8 cellular contexts compared by ENCODE assay signal in genomic region chr19:41321600-41322270, GRCh38. TPM values are rescaled to one million over a fixed set of nuclear protein-coding genes. Genes with fewer than 3 reads are reported as not detected.
DNase-seq lines count a peak whose midpoint lies in the region; ATAC-seq, FAIRE-seq and TF ChIP-seq lines count a peak whose summit lies in the region.

No MANE protein-coding gene starts in this region.

- H4K20me1 ChIP-seq in SU-DHL-6 (ENCODE audit: low read depth, low read length) (no peaks in the 10 kb centered on the region), fibroblast of lung (ENCODE audit: control insufficient read depth, extremely low read depth, insufficient read depth, low read length) (no peaks in the 10 kb centered on the region)

- peak in 3 of 4 donors; percentile 11 to 17 (median 15) for ATAC-seq in pancreas

- H3F3A ChIP-seq in SU-DHL-6 (ENCODE audit: insufficient read depth): peaks cover 10% of the 10 kb centered on the region

- H3K79me2 ChIP-seq in ACC112 (ENCODE audit: control insufficient read depth, insufficient read depth, low read length, unreplicated experiment): no peaks in the 10 kb centered on the region
- no peaks in the 10 kb centered on the region for H3K79me2 ChIP-seq in SU-DHL-6 (ENCODE audit: insufficient read depth, low read length)
- H3K79me2 ChIP-seq in fibroblast of lung (ENCODE audit: control insufficient read depth, insufficient read depth, low read length): no peaks in the 10 kb centered on the region

- H3K27ac ChIP-seq in ACC112 (ENCODE audit: low read depth, low read length) (peak overlapping the region; percentile 100), SU-DHL-6 (ENCODE audit: low read depth, low read length) (no peak overlapping the region), fibroblast of lung (ENCODE audit: insufficient read depth, low read length) (peak overlapping the region; percentile 97), pancreas (no peak overlapping the region)

- intact Hi-C loops in pancreas (cut with DNase I): no loop called here
- intact Hi-C loops in activated T-helper 1 cell treated with anti-CD3 and anti-CD28 coated beads, Interleukin-12 subunit alpha, Interleukin-12 subunit beta, Interleukin-2, Interleukin-4 antibody, amounts not matched to agents 30 ng/mL and 10 ng/mL and 1 ng/mL, durations not matched to agents 14 hours and 24 hours and 36 hours (cut with micrococcal nuclease): no loop called here

- TF ChIP-seq CTCF in SU-DHL-6 (IDR thresholded peaks at IDR 0.05; ENCODE audit: insufficient read depth, low read length, poor library complexity, severe bottlenecking) (peak; percentile 20), fibroblast of lung (conservative IDR thresholded peaks at IDR 0.05 in 1 of 2, IDR thresholded peaks at IDR 0.05 in 1 of 2; ENCODE audit: low read depth in 1 of 2, low read length in 2 of 2) (peak; percentile 76 to 81), pancreas (IDR thresholded peaks at IDR 0.05) (peak; percentile 16 to 34 (median 28))

- DNase-seq in GM12891 (ENCODE audit: insufficient read length, low spot score) (no peak), fibroblast of lung (ENCODE audit: low read depth in 2 of 2) (peak; percentile 73 to 86), pancreas (no peak), mesenteric fat pad (ENCODE audit: low spot score) (no peak), G401 (ENCODE audit: low spot score) (no peak)
- DNase-seq in activated T-helper 1 cell treated with anti-CD3 and anti-CD28 coated beads, Interleukin-12 subunit alpha, Interleukin-12 subunit beta, Interleukin-2, Interleukin-4 antibody, amounts not matched to agents 30 ng/mL and 10 ng/mL and 1 ng/mL, durations not matched to agents 14 hours and 24 hours and 36 hours (ENCODE audit: low spot score): no peak

- TF ChIP-seq POLR2A in GM12891 (IDR thresholded peaks at IDR 0.05; ENCODE audit: low read depth, low read length): 0 out of 2 replicates have a peak, but pooled peaks have one; percentile 2

- H3K4me3 ChIP-seq in ACC112 (ENCODE audit: low read depth, low read length) (no peak overlapping the region), SU-DHL-6 (ENCODE audit: insufficient read depth, low read length, poor library complexity, severe bottlenecking) (no peak overlapping the region), fibroblast of lung (replicated peaks in 1 of 4; ENCODE audit: control extremely low read depth in 1 of 4, insufficient read depth in 1 of 4, low read depth in 3 of 4, low read length in 4 of 4) (no peak overlapping the region), pancreas (no peak overlapping the region)

- H3K36me3 ChIP-seq in ACC112 (ENCODE audit: insufficient read depth, low read length): peaks cover 6% of the 10 kb centered on the region; the same call in 1 of the 2 replicates
- peaks cover 3% of the 10 kb centered on the region; the same call in 1 of the 2 replicates for H3K36me3 ChIP-seq in SU-DHL-6 (ENCODE audit: low read length)
- H3K36me3 ChIP-seq in fibroblast of lung (ENCODE audit: control insufficient read depth, insufficient read depth, low read length): peaks cover 14% of the 10 kb centered on the region
- peaks cover 0 to 18% (median 8%) of the 10 kb centered on the region in 3 donors for H3K36me3 ChIP-seq in pancreas

- in situ Hi-C loops in G401 (cut with HindIII; ENCODE audit: low sequenced_read_pairs): no loop called here

- WGBS in pancreas, 2 donors: 63 to 71% methylated on average over 10 of the region's 10 CpGs

- peaks cover 47% of the 10 kb centered on the region for H3K36me3 Mint-ChIP-seq in activated T-helper 1 cell treated with anti-CD3 and anti-CD28 coated beads, Interleukin-12 subunit alpha, Interleukin-12 subunit beta, Interleukin-2, Interleukin-4 antibody, amounts not matched to agents 30 ng/mL and 10 ng/mL and 1 ng/mL, durations not matched to agents 14 hours and 24 hours and 36 hours (ENCODE audit: low read depth)

- H3K9me2 ChIP-seq in SU-DHL-6 (replicated peaks; ENCODE audit: insufficient read depth, low read length): no peaks in the 10 kb centered on the region

- FAIRE-seq in GM12891 (lab: Jason Lieb, UNC) (no peak), pancreas (lab: Jason Lieb, UNC) (no peak)

- H3K4me2 ChIP-seq in SU-DHL-6 (ENCODE audit: low read depth, low read length, poor library complexity, severe bottlenecking): no peak overlapping the region
- H3K4me2 ChIP-seq in fibroblast of lung (ENCODE audit: extremely low read depth, insufficient read depth, low read length): no peak overlapping the region

- no peak overlapping the region for H3K9ac ChIP-seq in SU-DHL-6 (ENCODE audit: low read length)
- H3K9ac ChIP-seq in fibroblast of lung (ENCODE audit: insufficient read depth, low read length): no peak overlapping the region

- no peak overlapping the region for H3K27ac Mint-ChIP-seq in activated T-helper 1 cell treated with anti-CD3 and anti-CD28 coated beads, Interleukin-12 subunit alpha, Interleukin-12 subunit beta, Interleukin-2, Interleukin-4 antibody, amounts not matched to agents 30 ng/mL and 10 ng/mL and 1 ng/mL, durations not matched to agents 14 hours and 24 hours and 36 hours

- H3K27me3 ChIP-seq in ACC112 (ENCODE audit: insufficient read depth, low read length) (no peaks in the 10 kb centered on the region), SU-DHL-6 (ENCODE audit: low read length) (no peaks in the 10 kb centered on the region), fibroblast of lung (ENCODE audit: control insufficient read depth, insufficient read depth, low read length) (no peaks in the 10 kb centered on the region), pancreas (no peaks in the 10 kb centered on the region)

- no peaks in the 10 kb centered on the region for H3K9me3 Mint-ChIP-seq in activated T-helper 1 cell treated with anti-CD3 and anti-CD28 coated beads, Interleukin-12 subunit alpha, Interleukin-12 subunit beta, Interleukin-2, Interleukin-4 antibody, amounts not matched to agents 30 ng/mL and 10 ng/mL and 1 ng/mL, durations not matched to agents 14 hours and 24 hours and 36 hours

- H3K4me1 ChIP-seq in ACC112 (ENCODE audit: control insufficient read depth, insufficient read depth, low read length, unreplicated experiment): peaks cover 50% of the 10 kb centered on the region
- peaks cover 50% of the 10 kb centered on the region for H3K4me1 ChIP-seq in fibroblast of lung (ENCODE audit: control insufficient read depth, extremely low read depth, insufficient read depth, low read length)
- peaks cover 0 to 17% (median 0%) of the 10 kb centered on the region in 3 donors for H3K4me1 ChIP-seq in pancreas

- H3K27me3 Mint-ChIP-seq in activated T-helper 1 cell treated with anti-CD3 and anti-CD28 coated beads, Interleukin-12 subunit alpha, Interleukin-12 subunit beta, Interleukin-2, Interleukin-4 antibody, amounts not matched to agents 30 ng/mL and 10 ng/mL and 1 ng/mL, durations not matched to agents 14 hours and 24 hours and 36 hours (ENCODE audit: insufficient read depth): no peaks in the 10 kb centered on the region

- H2AFZ ChIP-seq in ACC112 (ENCODE audit: low read length, unreplicated experiment) (no peak overlapping the region), SU-DHL-6 (ENCODE audit: low read depth, low read length, severe bottlenecking) (no peak overlapping the region), fibroblast of lung (ENCODE audit: low read length) (no peak overlapping the region)

- no peak overlapping the region for H3K4me3 Mint-ChIP-seq in activated T-helper 1 cell treated with anti-CD3 and anti-CD28 coated beads, Interleukin-12 subunit alpha, Interleukin-12 subunit beta, Interleukin-2, Interleukin-4 antibody, amounts not matched to agents 30 ng/mL and 10 ng/mL and 1 ng/mL, durations not matched to agents 14 hours and 24 hours and 36 hours

- H3K9me3 ChIP-seq in SU-DHL-6 (ENCODE audit: insufficient read depth, low read length) (no peaks in the 10 kb centered on the region), fibroblast of lung (ENCODE audit: control insufficient read depth, insufficient read depth, low read depth, low read length) (no peaks in the 10 kb centered on the region), pancreas (no peaks in the 10 kb centered on the region)

- H3K4me1 Mint-ChIP-seq in activated T-helper 1 cell treated with anti-CD3 and anti-CD28 coated beads, Interleukin-12 subunit alpha, Interleukin-12 subunit beta, Interleukin-2, Interleukin-4 antibody, amounts not matched to agents 30 ng/mL and 10 ng/mL and 1 ng/mL, durations not matched to agents 14 hours and 24 hours and 36 hours (ENCODE audit: low read depth): peaks cover 24% of the 10 kb centered on the region

RNA-seq across cellular contexts. Expression of gene CCDC97, which starts 11.8 kb away (rescaled TPM):
- polyA plus RNA-seq in GM12891 (2012; ENCODE audit: low read depth, missing spikeins): 23.5 TPM
- 5.9 and 7.8 TPM in 2 replicates for total RNA-seq in fibroblast of lung
- 6.3 and 9.9 TPM in 2 replicates for polyA plus RNA-seq in fibroblast of lung
- polyA plus RNA-seq in fibroblast of lung (2012): 14.8 and 18.5 TPM in 2 replicates
- 23.9 and 35.2 TPM in 2 replicates for polyA minus RNA-seq in fibroblast of lung (ENCODE audit: low replicate concordance)
- 10 to 100 TPM in 5 of 6 donors, 1 to 10 TPM in 1; 9.4 to 19.2 (median 13.1) TPM for total RNA-seq in pancreas
- 10 to 100 TPM; 11.3 to 12.4 TPM for polyA plus RNA-seq in pancreas
- 20.5 TPM for total RNA-seq in mesenteric fat pad
- total RNA-seq in activated T-helper 1 cell treated with anti-CD3 and anti-CD28 coated beads, Interleukin-12 subunit alpha, Interleukin-12 subunit beta, Interleukin-2, Interleukin-4 antibody, amounts not matched to agents 30 ng/mL and 10 ng/mL and 1 ng/mL, durations not matched to agents 14 hours and 24 hours and 36 hours: 35.3 and 36.1 TPM in 2 replicates
- 9.3 and 12.3 TPM in 2 replicates for total RNA-seq in G401 (2014; rRNA removed; shearing (Covaris generic))

RNA-seq across cellular contexts. Expression of gene TGFB1, which starts 32.0 kb away (rescaled TPM):
- 61.9 TPM for polyA plus RNA-seq in GM12891 (2012; ENCODE audit: low read depth, missing spikeins)
- total RNA-seq in fibroblast of lung: 6.7 and 14.4 TPM in 2 replicates
- 4.2 and 6.6 TPM in 2 replicates for polyA plus RNA-seq in fibroblast of lung
- 40.5 and 59.2 TPM in 2 replicates for polyA plus RNA-seq in fibroblast of lung (2012)
- 43.0 and 58.8 TPM in 2 replicates for polyA minus RNA-seq in fibroblast of lung (ENCODE audit: low replicate concordance)
- total RNA-seq in pancreas: 10 to 100 TPM in 2 of 6 donors, 1 to 10 TPM in 4; 3.3 to 32.3 (median 6.9) TPM
- 1 to 10 TPM; 4.0 to 6.0 TPM for polyA plus RNA-seq in pancreas
- 54.3 TPM for total RNA-seq in mesenteric fat pad
- total RNA-seq in activated T-helper 1 cell treated with anti-CD3 and anti-CD28 coated beads, Interleukin-12 subunit alpha, Interleukin-12 subunit beta, Interleukin-2, Interleukin-4 antibody, amounts not matched to agents 30 ng/mL and 10 ng/mL and 1 ng/mL, durations not matched to agents 14 hours and 24 hours and 36 hours: 108 and 112 TPM in 2 replicates
- total RNA-seq in G401 (2014; rRNA removed; shearing (Covaris generic)): 5.7 and 10.1 TPM in 2 replicates

RNA-seq across cellular contexts. Expression of gene B9D2, which starts 42.2 kb away (rescaled TPM):
- polyA plus RNA-seq in GM12891 (2012; ENCODE audit: low read depth, missing spikeins): 8.1 TPM
- total RNA-seq in fibroblast of lung (4.1 and 5.3 TPM in 2 replicates), pancreas (1 to 10 TPM; 1.5 to 5.7 (median 2.2) TPM), mesenteric fat pad (3.5 TPM)
- polyA plus RNA-seq in fibroblast of lung (2.3 and 3.3 TPM in 2 replicates), pancreas (1 to 10 TPM; 4.5 to 7.5 TPM)
- 6.4 and 7.6 TPM in 2 replicates for polyA plus RNA-seq in fibroblast of lung (2012)
- 0.82 and 9.1 TPM in 2 replicates for polyA minus RNA-seq in fibroblast of lung (ENCODE audit: low replicate concordance)
- 4.4 and 4.5 TPM in 2 replicates for total RNA-seq in activated T-helper 1 cell treated with anti-CD3 and anti-CD28 coated beads, Interleukin-12 subunit alpha, Interleukin-12 subunit beta, Interleukin-2, Interleukin-4 antibody, amounts not matched to agents 30 ng/mL and 10 ng/mL and 1 ng/mL, durations not matched to agents 14 hours and 24 hours and 36 hours
- 11.1 and 18.4 TPM in 2 replicates for total RNA-seq in G401 (2014; rRNA removed; shearing (Covaris generic))

RNA-seq across cellular contexts. Expression of gene TMEM91, which starts 54.6 kb away (rescaled TPM):
- 7.1 TPM for polyA plus RNA-seq in GM12891 (2012; ENCODE audit: low read depth, missing spikeins)
- total RNA-seq in fibroblast of lung (9.7 and 10.8 TPM in 2 replicates), pancreas (1 to 10 TPM; 3.8 to 5.9 (median 4.8) TPM), mesenteric fat pad (10.0 TPM)
- polyA plus RNA-seq in fibroblast of lung (1.4 and 3.7 TPM in 2 replicates), pancreas (10 to 100 TPM; 24.8 to 33.0 TPM)
- polyA plus RNA-seq in fibroblast of lung (2012): 3.3 and 6.1 TPM in 2 replicates
- polyA minus RNA-seq in fibroblast of lung (ENCODE audit: low replicate concordance): 6.4 and 11.5 TPM in 2 replicates
- total RNA-seq in activated T-helper 1 cell treated with anti-CD3 and anti-CD28 coated beads, Interleukin-12 subunit alpha, Interleukin-12 subunit beta, Interleukin-2, Interleukin-4 antibody, amounts not matched to agents 30 ng/mL and 10 ng/mL and 1 ng/mL, durations not matched to agents 14 hours and 24 hours and 36 hours: 2.8 and 2.9 TPM in 2 replicates
- 0.25 and 1.2 TPM in 2 replicates for total RNA-seq in G401 (2014; rRNA removed; shearing (Covaris generic))

RNA-seq across cellular contexts. Expression of gene HNRNPUL1, which starts 57.6 kb away (rescaled TPM):
- 117 TPM for polyA plus RNA-seq in GM12891 (2012; ENCODE audit: low read depth, missing spikeins)
- total RNA-seq in fibroblast of lung (47.3 and 58.1 TPM in 2 replicates), pancreas (100 to 1,000 TPM in 1 of 6 donors, 10 to 100 TPM in 5; 74.0 to 101 (median 83.8) TPM), mesenteric fat pad (143 TPM)
- polyA plus RNA-seq in fibroblast of lung (36.4 and 60.4 TPM in 2 replicates), pancreas (10 to 100 TPM; 49.2 to 63.1 TPM)
- 121 and 163 TPM in 2 replicates for polyA plus RNA-seq in fibroblast of lung (2012)
- polyA minus RNA-seq in fibroblast of lung (ENCODE audit: low replicate concordance): 123 and 228 TPM in 2 replicates
- 254 and 264 TPM in 2 replicates for total RNA-seq in activated T-helper 1 cell treated with anti-CD3 and anti-CD28 coated beads, Interleukin-12 subunit alpha, Interleukin-12 subunit beta, Interleukin-2, Interleukin-4 antibody, amounts not matched to agents 30 ng/mL and 10 ng/mL and 1 ng/mL, durations not matched to agents 14 hours and 24 hours and 36 hours
- total RNA-seq in G401 (2014; rRNA removed; shearing (Covaris generic)): 85.0 and 116 TPM in 2 replicates

Comparison
In these comparisons a context has a peak if more than half of its experiments do, and no peak if none do; other contexts are left out.
1. H3K27ac ChIP-seq: peak in ACC112 (single experiment) and fibroblast of lung (single experiment); none in SU-DHL-6 (single experiment) and pancreas (0 of 4).
2. DNase-seq: peak in fibroblast of lung (2 of 2); none in GM12891 (single experiment), pancreas (0 of 6), mesenteric fat pad (single experiment), activated T-helper 1 cell treated with anti-CD3 and anti-CD28 coated beads, Interleukin-12 subunit alpha, Interleukin-12 subunit beta, Interleukin-2, Interleukin-4 antibody, amounts not matched to agents 30 ng/mL and 10 ng/mL and 1 ng/mL, durations not matched to agents 14 hours and 24 hours and 36 hours (single experiment) and G401 (single experiment).
3. CTCF ChIP-seq: peak in every context shown above with its lines; median percentile 78 in fibroblast of lung; 28 in pancreas; 20 in SU-DHL-6.